15 cellular contexts compared by ENCODE assay signal in genomic region chr19:34363930-34364329, GRCh38. TPM values are rescaled to one million over a fixed set of nuclear protein-coding genes. Genes with fewer than 3 reads are reported as not detected.
DNase-seq lines count a peak whose midpoint lies in the region; ATAC-seq, FAIRE-seq and TF ChIP-seq lines count a peak whose summit lies in the region.
"Had no signal": no experiment of that assay in that cellular context is flagged by ENCODE, and none has a peak within 500 bp of the region (broad histone marks: within the 10 kb centered on the region; RNA-seq: fewer than 3 reads in every experiment).

No MANE protein-coding gene starts in this region.

- TF ChIP-seq CTCF in glutamatergic neuron (IDR thresholded peaks at IDR 0.05; ENCODE audit: partially characterized antibody, unreplicated experiment) (no peak), pancreas (IDR thresholded peaks at IDR 0.05) (no peak)

- peaks cover 38% of the 10 kb centered on the region for H3K4me1 ChIP-seq in CD8-positive, alpha-beta memory T cell (ENCODE audit: insufficient read depth, low read length)
- peaks cover 0 to 13% (median 0%) of the 10 kb centered on the region in 3 donors for H3K4me1 ChIP-seq in pancreas

- FAIRE-seq in pancreas (lab: Jason Lieb, UNC): no peak

- 95 to 96% methylated on average over 5 of the region's 5 CpGs for WGBS in pancreas, 2 donors

- H3K27me3 ChIP-seq in CD8-positive, alpha-beta memory T cell (ENCODE audit: insufficient read depth, low read length, poor library complexity, severe bottlenecking): no peaks in the 10 kb centered on the region
- no peaks in the 10 kb centered on the region for H3K27me3 ChIP-seq in pancreas

- H3K4me3 ChIP-seq in CD8-positive, alpha-beta memory T cell (ENCODE audit: low read length): no peak overlapping the region
- no peak overlapping the region for H3K4me3 ChIP-seq in pancreas

- H3K9me3 Mint-ChIP-seq in T-helper 2 cell treated with Interferon-gamma antibody and Interleukin-4, amounts not matched to agents 5 μg/mL and 100 μg/mL, for 36 hours: no peaks in the 10 kb centered on the region
- no peaks in the 10 kb centered on the region for H3K9me3 Mint-ChIP-seq in CD8-positive, alpha-beta memory T cell
- no peaks in the 10 kb centered on the region for H3K9me3 Mint-ChIP-seq in activated CD4-positive, alpha-beta memory T cell treated with anti-CD3 and anti-CD28 coated beads, Interleukin-2, amount 10 ng/mL, durations not matched to agents 7 days and 5 days
- H3K9me3 Mint-ChIP-seq in glutamatergic neuron (ENCODE audit: unreplicated experiment): peaks cover 6% of the 10 kb centered on the region

- DNase-seq in T-helper 2 cell treated with Interferon-gamma antibody and Interleukin-4, amounts not matched to agents 5 μg/mL and 100 μg/mL, for 36 hours (ENCODE audit: low spot score): no peak
- DNase-seq in T-helper 2 cell: no peak
- DNase-seq in CD8-positive, alpha-beta memory T cell: no peak
- DNase-seq in activated CD4-positive, alpha-beta memory T cell treated with anti-CD3 and anti-CD28 coated beads, Interleukin-2, amount 10 ng/mL, durations not matched to agents 7 days and 5 days: no peak
- no peak for DNase-seq in glutamatergic neuron
- DNase-seq in COR-L47 (lab: John Stamatoyannopoulos, UW): no peak
- DNase-seq in pancreas: no peak
- DNase-seq: 8988T; activated CD4-positive, CD25-positive, alpha-beta regulatory T cell; aorta; foreskin fibroblast; KBM-7; stimulated activated CD4-positive, alpha-beta T cell treated with anti-CD3 and anti-CD28 coated beads, Interleukin-12 subunit alpha, Interleukin-12 subunit beta, amount 100 ng/mL, for 4 hours; stimulated activated naive CD4-positive, alpha-beta T cell had no signal

- peak overlapping the region; percentile 90 for H3K4me3 Mint-ChIP-seq in T-helper 2 cell treated with Interferon-gamma antibody and Interleukin-4, amounts not matched to agents 5 μg/mL and 100 μg/mL, for 36 hours
- H3K4me3 Mint-ChIP-seq in CD8-positive, alpha-beta memory T cell: peak overlapping the region; percentile 80 to 96 (median 95)
- H3K4me3 Mint-ChIP-seq in activated CD4-positive, alpha-beta memory T cell treated with anti-CD3 and anti-CD28 coated beads, Interleukin-2, amount 10 ng/mL, durations not matched to agents 7 days and 5 days: peak overlapping the region; percentile 83
- H3K4me3 Mint-ChIP-seq in glutamatergic neuron (ENCODE audit: unreplicated experiment): peak overlapping the region; percentile 86

- H3K27me3 Mint-ChIP-seq in T-helper 2 cell treated with Interferon-gamma antibody and Interleukin-4, amounts not matched to agents 5 μg/mL and 100 μg/mL, for 36 hours (ENCODE audit: low read depth): no peaks in the 10 kb centered on the region
- no peaks in the 10 kb centered on the region for H3K27me3 Mint-ChIP-seq in CD8-positive, alpha-beta memory T cell
- no peaks in the 10 kb centered on the region for H3K27me3 Mint-ChIP-seq in activated CD4-positive, alpha-beta memory T cell treated with anti-CD3 and anti-CD28 coated beads, Interleukin-2, amount 10 ng/mL, durations not matched to agents 7 days and 5 days
- peaks cover 16% of the 10 kb centered on the region for H3K27me3 Mint-ChIP-seq in glutamatergic neuron (ENCODE audit: unreplicated experiment)

- intact Hi-C loops in pancreas (cut with DNase I): no loop called here

- H3K27ac ChIP-seq in CD8-positive, alpha-beta memory T cell (ENCODE audit: low read depth, low read length): peak overlapping the region; percentile 47
- H3K27ac ChIP-seq in pancreas: peak overlapping the region in 1 of 4 donors; percentile 73

- no peaks in the 10 kb centered on the region for H3K9me3 ChIP-seq in CD8-positive, alpha-beta memory T cell (ENCODE audit: low read length)
- no peaks in the 10 kb centered on the region for H3K9me3 ChIP-seq in pancreas

- ATAC-seq in GM19395 (IDR thresholded peaks at IDR 0.05; ENCODE audit: unreplicated experiment): no peak
- ATAC-seq in pancreas: no peak

- CTCF ChIA-PET in CD8-positive, alpha-beta memory T cell (lab: Charles Lee): no interaction called here
- CTCF ChIA-PET in activated CD4-positive, alpha-beta memory T cell treated with anti-CD3 and anti-CD28 coated beads, Interleukin-2, amount 10 ng/mL, durations not matched to agents 7 days and 5 days (lab: Charles Lee): no interaction called here

- peaks cover 15% of the 10 kb centered on the region for H3K36me3 ChIP-seq in CD8-positive, alpha-beta memory T cell (ENCODE audit: insufficient read depth, low read length)
- H3K36me3 ChIP-seq in pancreas: peaks cover 0 to 9% (median 0%) of the 10 kb centered on the region in 3 donors

- peaks cover 35% of the 10 kb centered on the region for H3K36me3 Mint-ChIP-seq in T-helper 2 cell treated with Interferon-gamma antibody and Interleukin-4, amounts not matched to agents 5 μg/mL and 100 μg/mL, for 36 hours (ENCODE audit: low read depth)
- peaks cover 0 to 27% (median 2%) of the 10 kb centered on the region in 3 donors for H3K36me3 Mint-ChIP-seq in CD8-positive, alpha-beta memory T cell
- peaks cover 40% of the 10 kb centered on the region for H3K36me3 Mint-ChIP-seq in activated CD4-positive, alpha-beta memory T cell treated with anti-CD3 and anti-CD28 coated beads, Interleukin-2, amount 10 ng/mL, durations not matched to agents 7 days and 5 days (ENCODE audit: low read depth)
- H3K36me3 Mint-ChIP-seq in glutamatergic neuron (ENCODE audit: unreplicated experiment): no peaks in the 10 kb centered on the region

- H3K27ac Mint-ChIP-seq in T-helper 2 cell treated with Interferon-gamma antibody and Interleukin-4, amounts not matched to agents 5 μg/mL and 100 μg/mL, for 36 hours: peak overlapping the region; percentile 83
- peak overlapping the region in 2 of 8 donors; percentile 6 to 56 for H3K27ac Mint-ChIP-seq in CD8-positive, alpha-beta memory T cell
- H3K27ac Mint-ChIP-seq in activated CD4-positive, alpha-beta memory T cell treated with anti-CD3 and anti-CD28 coated beads, Interleukin-2, amount 10 ng/mL, durations not matched to agents 7 days and 5 days: no peak overlapping the region
- H3K27ac Mint-ChIP-seq in glutamatergic neuron (ENCODE audit: unreplicated experiment): no peak overlapping the region

- POLR2A ChIA-PET in CD8-positive, alpha-beta memory T cell (lab: Charles Lee): no interaction called here
- POLR2A ChIA-PET in activated CD4-positive, alpha-beta memory T cell treated with anti-CD3 and anti-CD28 coated beads, Interleukin-2, amount 10 ng/mL, durations not matched to agents 7 days and 5 days (lab: Charles Lee): interaction anchor here (1.4 to 3.4 kb wide), 3 partner anchors 13 to 64 kb away, joined by 3 to 30 read pairs (median 19); partner anchors contain the start of gene UBA2

- H3K4me1 Mint-ChIP-seq in T-helper 2 cell treated with Interferon-gamma antibody and Interleukin-4, amounts not matched to agents 5 μg/mL and 100 μg/mL, for 36 hours (ENCODE audit: low read depth): peaks cover 54% of the 10 kb centered on the region
- peaks cover 40 to 49% (median 43%) of the 10 kb centered on the region in 3 donors for H3K4me1 Mint-ChIP-seq in CD8-positive, alpha-beta memory T cell
- peaks cover 69% of the 10 kb centered on the region for H3K4me1 Mint-ChIP-seq in activated CD4-positive, alpha-beta memory T cell treated with anti-CD3 and anti-CD28 coated beads, Interleukin-2, amount 10 ng/mL, durations not matched to agents 7 days and 5 days
- H3K4me1 Mint-ChIP-seq in glutamatergic neuron (ENCODE audit: low read depth, unreplicated experiment): peaks cover 10% of the 10 kb centered on the region

RNA-seq across cellular contexts. Expression of gene GPI, which starts 1.1 kb away (rescaled TPM):
- total RNA-seq in CD8-positive, alpha-beta memory T cell: 100 to 1,000 TPM; 478 to 484 TPM
- 213 TPM for polyA plus RNA-seq in CD8-positive, alpha-beta memory T cell
- total RNA-seq in activated CD4-positive, alpha-beta memory T cell treated with anti-CD3 and anti-CD28 coated beads, Interleukin-2, amount 10 ng/mL, durations not matched to agents 7 days and 5 days: 100 to 1,000 TPM; 658 to 662 TPM
- total RNA-seq in glutamatergic neuron (ENCODE audit: unreplicated experiment): 213 TPM
- total RNA-seq in pancreas: 100 to 1,000 TPM in 2 of 6 donors, 10 to 100 TPM in 4; 50.5 to 119 (median 70.9) TPM
- 10 to 100 TPM; 51.1 to 73.0 TPM for polyA plus RNA-seq in pancreas

RNA-seq across cellular contexts. Expression of gene PDCD2L, which starts 40.3 kb away (rescaled TPM):
- 10 to 100 TPM; 40.0 to 46.2 TPM for total RNA-seq in CD8-positive, alpha-beta memory T cell
- 19.9 TPM for polyA plus RNA-seq in CD8-positive, alpha-beta memory T cell
- total RNA-seq in activated CD4-positive, alpha-beta memory T cell treated with anti-CD3 and anti-CD28 coated beads, Interleukin-2, amount 10 ng/mL, durations not matched to agents 7 days and 5 days: 1 to 10 TPM; 8.0 to 9.7 TPM
- 15.0 TPM for total RNA-seq in glutamatergic neuron (ENCODE audit: unreplicated experiment)
- 1 to 10 TPM; 4.2 to 8.3 (median 5.5) TPM for total RNA-seq in pancreas
- 10 to 100 TPM; 10.8 to 11.2 TPM for polyA plus RNA-seq in pancreas
